8 cellular contexts compared by ENCODE assay signal in the genomic region with DNA sequence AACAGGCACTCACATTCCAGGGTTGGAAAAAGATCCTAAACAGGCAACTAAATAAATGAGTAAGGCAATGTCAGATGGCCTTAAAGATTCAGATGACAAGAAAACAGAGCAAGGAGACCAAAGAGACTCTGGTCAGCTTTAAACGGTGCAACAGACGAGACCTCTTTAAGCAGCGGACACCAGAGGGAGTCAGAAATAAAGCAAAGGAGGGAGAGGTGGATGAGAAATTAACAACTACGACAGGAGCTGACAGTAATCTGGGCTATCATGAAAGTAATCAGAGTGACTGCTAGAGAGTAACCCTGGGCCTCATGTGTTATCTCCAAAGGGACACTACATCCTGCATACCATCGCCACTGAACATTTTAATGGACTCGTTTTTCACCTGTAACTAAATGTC. TPM values are rescaled to one million over a fixed set of nuclear protein-coding genes. Genes with fewer than 3 reads are reported as not detected.
DNase-seq lines count a peak whose midpoint lies in the region; ATAC-seq and TF ChIP-seq lines count a peak whose summit lies in the region.

No MANE protein-coding gene starts in this region.

- no TSS peak for BruUV-seq in mammary epithelial cell (replicated peaks; lab: Mats Ljungman, UMichigan)

- ATAC-seq in mucosa of descending colon (no peak), HG03469 (IDR thresholded peaks at IDR 0.05; ENCODE audit: unreplicated experiment) (no peak)

- in situ Hi-C loops in mammary epithelial cell (cut with MboI; ENCODE audit: low sequenced_read_pairs in 2 of 2), result no loop called here

- intact Hi-C loops in mammary epithelial cell (cut with micrococcal nuclease) (loop anchor here (2.0 to 5.0 kb wide), 2 partner anchors 82 to 169 kb away; partner anchors contain the start of genes ZNF671 and ZNF772), mucosa of descending colon (cut with DNase I, micrococcal nuclease) (no loop called here)

- H3K36me3 ChIP-seq in HUES64 (ENCODE audit: insufficient read depth, low read length) (peaks cover 29% of the 10 kb centered on the region), mammary epithelial cell (ENCODE audit: insufficient read depth, low read length) (no peaks in the 10 kb centered on the region), mucosa of stomach (ENCODE audit: control insufficient read depth, insufficient read depth, low read length) (peaks cover 9% of the 10 kb centered on the region), mucosa of descending colon (ENCODE audit: low read depth) (peaks cover 8% of the 10 kb centered on the region)

- no peaks in the 10 kb centered on the region for H4K20me1 ChIP-seq in mammary epithelial cell (ENCODE audit: insufficient read depth, low read length)

- H3K27ac ChIP-seq in HUES64 (ENCODE audit: low read depth, low read length) (no peak overlapping the region), mammary epithelial cell (ENCODE audit: insufficient read depth, low read depth, low read length) (no peak overlapping the region)

- H3K4me3 ChIP-seq in HUES64 (ENCODE audit: low read length) (peak overlapping the region; percentile 99), mammary epithelial cell (replicated peaks in 1 of 3; ENCODE audit: insufficient read depth in 1 of 3, low read depth in 2 of 3, low read length in 3 of 3) (peak overlapping the region; percentile 82 to 97 (median 96)), mucosa of stomach (ENCODE audit: low read length) (peak overlapping the region; percentile 49), mucosa of descending colon (no peak overlapping the region)

- dilution Hi-C loops in mammary epithelial cell (cut with HindIII; ENCODE audit: low sequenced_read_pairs), result no loop called here

- H3K4me1 ChIP-seq in HUES64 (ENCODE audit: insufficient read depth, low read length) (no peaks in the 10 kb centered on the region), mammary epithelial cell (ENCODE audit: insufficient read depth, low read length) (peaks cover 13% of the 10 kb centered on the region), mucosa of stomach (ENCODE audit: control insufficient read depth, insufficient read depth, low read length) (peaks cover 10% of the 10 kb centered on the region), mucosa of descending colon (ENCODE audit: low read depth) (no peaks in the 10 kb centered on the region)

- DNase-seq in AG20443 (ENCODE audit: low spot score), result peak; percentile 26
- DNase-seq in mammary epithelial cell, result no peak
- DNase-seq in mucosa of descending colon, result no peak
- no peak for DNase-seq in DMS114 treated with DMSO at 0.1 percent for 48 hours (lab: John Stamatoyannopoulos, UW; ENCODE audit: unreplicated experiment)
- no peak for DNase-seq in NCI-H1694 treated with DMSO at 0.1 percent for 48 hours (lab: John Stamatoyannopoulos, UW)

- H3K9ac ChIP-seq in HUES64 (ENCODE audit: low read depth, low read length), result peak overlapping the region; percentile 91
- no peak overlapping the region for H3K9ac ChIP-seq in mammary epithelial cell (ENCODE audit: insufficient read depth, low read length)
- peak overlapping the region; percentile 62 for H3K9ac ChIP-seq in mucosa of stomach (ENCODE audit: low read length)

- 60% methylated on average over 6 of the region's 6 CpGs for WGBS in HUES64
- 26% methylated on average over 4 of the region's 6 CpGs for WGBS in mammary epithelial cell (ENCODE audit: low coverage, missing lambda C conversion rate)

- H3K9me3 ChIP-seq in HUES64 (ENCODE audit: insufficient read depth, low read depth, low read length) (peaks cover 36% of the 10 kb centered on the region), mammary epithelial cell (replicated peaks; ENCODE audit: insufficient read depth, low read length) (peaks cover 8% of the 10 kb centered on the region), mucosa of stomach (ENCODE audit: control insufficient read depth, low read length) (no peaks in the 10 kb centered on the region), mucosa of descending colon (peaks cover 57% of the 10 kb centered on the region)

- no peak for TF ChIP-seq CTCF in mammary epithelial cell (conservative IDR thresholded peaks at IDR 0.05 in 1 of 2, IDR thresholded peaks at IDR 0.05 in 1 of 2; ENCODE audit: extremely low read depth in 1 of 2, insufficient read depth in 1 of 2, low read depth in 1 of 2, low read length in 2 of 2)
- no peak for TF ChIP-seq CTCF in mucosa of descending colon (IDR thresholded peaks at IDR 0.05)

- H2AFZ ChIP-seq in mammary epithelial cell (ENCODE audit: low read depth, low read length), result peak overlapping the region; percentile 95

- CTCF ChIA-PET in mammary epithelial cell (lab: Charles Lee; ENCODE audit: low non-redundant PET), result interaction anchor here (0.5 kb wide), 1 partner anchor 105 kb away, joined by 8 read pairs; no protein-coding TSS in a partner anchor

- peak overlapping the region; percentile 86 for H3K4me2 ChIP-seq in mammary epithelial cell (ENCODE audit: insufficient read depth, low read depth, low read length)

- H3K79me2 ChIP-seq in mammary epithelial cell (ENCODE audit: insufficient read depth, low read length), result peaks cover 32% of the 10 kb centered on the region

- H3K27me3 ChIP-seq in HUES64 (ENCODE audit: insufficient read depth, low read length) (no peaks in the 10 kb centered on the region), mammary epithelial cell (ENCODE audit: insufficient read depth, low read length) (no peaks in the 10 kb centered on the region), mucosa of stomach (ENCODE audit: control insufficient read depth, insufficient read depth, low read length) (no peaks in the 10 kb centered on the region)

RNA-seq across cellular contexts. Expression of gene ZNF550, which starts 1.1 kb away (rescaled TPM):
- polyA plus RNA-seq in HUES64 (2013, experiment 1 of 2), result 4.7 TPM
- polyA plus RNA-seq in HUES64 (2013, experiment 2 of 2), result 5.4 TPM
- total RNA-seq in mammary epithelial cell, result 1 to 10 TPM; 6.8 to 9.1 TPM
- 4.6 TPM for polyA plus RNA-seq in mammary epithelial cell
- 6.6 TPM for polyA minus RNA-seq in mammary epithelial cell
- total RNA-seq in mucosa of descending colon, result 1 to 10 TPM; 3.0 to 7.0 (median 4.5) TPM

RNA-seq across cellular contexts. Expression of gene ZNF416, which starts 20.2 kb away (rescaled TPM):
- polyA plus RNA-seq in HUES64 (2013, experiment 1 of 2), result 6.6 TPM
- 6.8 TPM for polyA plus RNA-seq in HUES64 (2013, experiment 2 of 2)
- total RNA-seq in mammary epithelial cell (1 to 10 TPM; 5.3 to 6.3 TPM), mucosa of descending colon (1 to 10 TPM; 2.0 to 5.0 (median 2.9) TPM)
- 3.2 TPM for polyA plus RNA-seq in mammary epithelial cell
- polyA minus RNA-seq in mammary epithelial cell, result 17.8 TPM

RNA-seq across cellular contexts. Expression of gene ZIK1, which starts 25.4 kb away (rescaled TPM):
- polyA plus RNA-seq in HUES64 (2013, experiment 1 of 2), result 22.9 TPM
- 21.2 TPM for polyA plus RNA-seq in HUES64 (2013, experiment 2 of 2)
- total RNA-seq in mammary epithelial cell (1 to 10 TPM in 1 of 2 donors, under 1 TPM in 1; 0.66 to 9.2 TPM), mucosa of descending colon (1 to 10 TPM; 1.2 to 6.2 (median 1.3) TPM)
- 2.3 TPM for polyA plus RNA-seq in mammary epithelial cell
- polyA minus RNA-seq in mammary epithelial cell, result 13.7 TPM

RNA-seq across cellular contexts. Expression of gene ZNF549, which starts 31.4 kb away (rescaled TPM):
- polyA plus RNA-seq in HUES64 (2013, experiment 1 of 2), result 5.9 TPM
- 7.2 TPM for polyA plus RNA-seq in HUES64 (2013, experiment 2 of 2)
- total RNA-seq in mammary epithelial cell (1 to 10 TPM; 6.1 to 7.0 TPM), mucosa of descending colon (1 to 10 TPM; 2.3 to 6.3 (median 3.7) TPM)
- polyA plus RNA-seq in mammary epithelial cell, result 1.6 TPM
- polyA minus RNA-seq in mammary epithelial cell, result 6.2 TPM

RNA-seq across cellular contexts. Expression of gene ZNF530, which starts 41.2 kb away (rescaled TPM):
- polyA plus RNA-seq in HUES64 (2013, experiment 1 of 2), result 6.9 TPM
- 5.2 TPM for polyA plus RNA-seq in HUES64 (2013, experiment 2 of 2)
- 1 to 10 TPM; 4.3 to 5.6 TPM for total RNA-seq in mammary epithelial cell
- polyA plus RNA-seq in mammary epithelial cell, result 4.6 TPM
- polyA minus RNA-seq in mammary epithelial cell, result 13.5 TPM
- 1 to 10 TPM; 1.7 to 3.1 (median 2.3) TPM for total RNA-seq in mucosa of descending colon
